Comparison of ENCODE assay signal across 8 cellular contexts in the genomic region with DNA sequence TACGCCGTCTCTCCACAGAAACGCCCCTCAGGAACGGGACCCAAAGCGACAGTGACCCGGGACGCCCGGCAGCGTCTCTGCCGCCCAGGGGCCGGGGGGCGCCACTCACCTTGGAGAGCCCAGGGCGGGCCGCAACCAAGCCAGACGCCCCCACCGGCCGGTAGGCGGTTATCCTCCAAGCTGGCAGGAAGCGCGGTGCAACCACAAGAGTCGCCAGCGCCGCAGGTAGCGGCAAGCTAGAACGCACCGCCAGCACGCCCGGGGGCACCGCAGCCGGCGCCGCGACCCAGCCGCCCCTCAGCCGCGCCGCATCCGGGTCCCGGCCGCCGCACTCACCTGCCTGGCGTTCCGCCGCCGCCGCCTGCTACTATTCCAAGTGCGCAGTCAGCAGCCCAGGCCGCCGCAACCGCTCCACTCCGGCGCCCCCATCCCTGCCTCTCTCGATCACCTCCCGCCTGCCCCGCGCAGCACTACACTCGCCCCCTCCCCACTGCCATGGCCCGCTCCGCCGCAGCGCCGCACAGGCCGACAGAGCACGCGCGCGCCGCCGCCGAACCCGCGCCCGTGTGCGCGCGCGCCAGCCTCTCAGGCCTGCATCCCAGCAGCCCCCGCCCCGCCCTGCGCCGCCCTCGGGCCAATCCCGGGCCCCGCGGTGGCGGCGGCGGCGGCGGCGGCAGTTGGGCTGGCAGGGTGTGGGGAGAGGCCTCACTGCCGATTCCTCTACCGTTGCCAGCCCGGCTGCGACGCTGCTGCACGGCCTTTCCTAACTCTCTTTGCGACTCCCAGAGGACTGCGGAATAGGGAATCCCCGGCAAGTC. TPM values are rescaled to one million over a fixed set of nuclear protein-coding genes. Genes with fewer than 3 reads are reported as not detected.
DNase-seq lines count a peak whose midpoint lies in the region; ATAC-seq and TF ChIP-seq lines count a peak whose summit lies in the region.

Gene PIK3CB (minus strand): TSS at position 570 of the 818 bp plus-strand sequence. CDS start 75,585 bp downstream, outside the sequence.

- no peaks in the 10 kb centered on the region for H3K9me3 ChIP-seq in CD8-positive, alpha-beta T cell (ENCODE audit: low read length)
- H3K9me3 ChIP-seq in effector memory CD4-positive, alpha-beta T cell (ENCODE audit: control insufficient read depth, low read length) = no peaks in the 10 kb centered on the region
- no peaks in the 10 kb centered on the region for H3K9me3 ChIP-seq in mesodermal cell (ENCODE audit: control insufficient read depth, low read length)

- peak within 1 kb of the TSS; percentile 96 for H3K27ac Mint-ChIP-seq in CD8-positive, alpha-beta T cell

- no peaks in the 10 kb centered on the region for H3K36me3 ChIP-seq in CD8-positive, alpha-beta T cell (ENCODE audit: insufficient read depth, low read length)
- no peaks in the 10 kb centered on the region for H3K36me3 ChIP-seq in effector memory CD4-positive, alpha-beta T cell (ENCODE audit: control insufficient read depth, insufficient read depth, low read length)
- H3K36me3 ChIP-seq in mesodermal cell (ENCODE audit: control insufficient read depth, insufficient read depth, low read length) = peaks cover 4% of the 10 kb centered on the region

- intact Hi-C loops in CD8-positive, alpha-beta T cell (cut with DNase I, micrococcal nuclease) = loop anchor here (1.0 to 10.0 kb wide), 13 partner anchors 19 to 650 kb away; partner anchors contain the start of genes ARMC8 (in 2 of the 2), CEP70 (in 2 of the 2), FAIM (in 2 of the 2) and NME9 (in 1 of the 2)

- POLR2A ChIA-PET in CD8-positive, alpha-beta T cell (lab: Charles Lee) = interaction anchor here (0.7 to 1.1 kb wide), 3 partner anchors 10 to 241 kb away, joined by 3 to 6 read pairs (median 4); partner anchors contain the start of gene CEP70

- no peaks in the 10 kb centered on the region for H3K27me3 ChIP-seq in CD8-positive, alpha-beta T cell (ENCODE audit: insufficient read depth, low read length)
- H3K27me3 ChIP-seq in HL-60 (ENCODE audit: insufficient read depth, poor library complexity, severe bottlenecking) = no peaks in the 10 kb centered on the region
- H3K27me3 ChIP-seq in effector memory CD4-positive, alpha-beta T cell (replicated peaks; ENCODE audit: control insufficient read depth, insufficient read depth, low read length, poor library complexity, severe bottlenecking) = no peaks in the 10 kb centered on the region

- peak within 1 kb of the TSS; percentile 87 for H3K27ac ChIP-seq in CD8-positive, alpha-beta T cell (ENCODE audit: low read depth, low read length)
- H3K27ac ChIP-seq in HL-60 (replicated peaks) (peak within 1 kb of the TSS; percentile 93), mesodermal cell (ENCODE audit: low read depth, low read length, severe bottlenecking) (peak within 1 kb of the TSS; percentile 95)
- peak within 1 kb of the TSS; percentile 86 for H3K27ac ChIP-seq in effector memory CD4-positive, alpha-beta T cell (ENCODE audit: insufficient read depth, low read length, poor library complexity, severe bottlenecking)

- no peaks in the 10 kb centered on the region for H3K9me3 Mint-ChIP-seq in CD8-positive, alpha-beta T cell

- peaks cover 28% of the 10 kb centered on the region for H3K4me1 Mint-ChIP-seq in CD8-positive, alpha-beta T cell (ENCODE audit: low read depth)

- peak within 1 kb of the TSS; percentile 89 for H3K4me3 Mint-ChIP-seq in CD8-positive, alpha-beta T cell

- DNase-seq in CD8-positive, alpha-beta T cell = peak; percentile 71 to 93 (median 86)
- peak; percentile 52 to 91 for DNase-seq in HL-60 (ENCODE audit: low read depth in 1 of 2, low spot score in 1 of 2)
- peak; percentile 13 for DNase-seq in NK-92 (lab: John Stamatoyannopoulos, UW; ENCODE audit: unreplicated experiment)
- DNase-seq in activated CD8-positive, alpha-beta memory T cell treated with anti-CD3 and anti-CD28 coated beads for 4 hours (ENCODE audit: low read depth in 2 of 2) = peak; percentile 67 to 69
- peak; percentile 70 to 76 (median 72) for DNase-seq in effector memory CD4-positive, alpha-beta T cell
- DNase-seq in stimulated activated CD8-positive, alpha-beta memory T cell treated with anti-CD3 and anti-CD28 coated beads, Interleukin-15, amount 100 ng/mL, for 4 hours (ENCODE audit: low read depth in 2 of 2) = peak; percentile 70

- CTCF ChIA-PET in CD8-positive, alpha-beta T cell (lab: Charles Lee) = interaction anchor here (0.7 to 3.7 kb wide), 3 partner anchors 67 to 81 kb away, joined by 3 to 19 read pairs (median 3); no protein-coding TSS in a partner anchor

- peak; percentile 86 for ATAC-seq in CD8-positive, alpha-beta T cell
- peak; percentile 91 for ATAC-seq in GM19452 (IDR thresholded peaks at IDR 0.05; ENCODE audit: unreplicated experiment)

- H3K4me3 ChIP-seq in CD8-positive, alpha-beta T cell (ENCODE audit: low read depth, low read length) = peak within 1 kb of the TSS; percentile 86
- H3K4me3 ChIP-seq in HL-60 (replicated peaks; ENCODE audit: insufficient read depth, low read length) (peak within 1 kb of the TSS; percentile 91), mesodermal cell (ENCODE audit: extremely low read depth, insufficient read depth, low read length, poor library complexity, severe bottlenecking) (peak within 1 kb of the TSS; percentile 65)
- H3K4me3 ChIP-seq in effector memory CD4-positive, alpha-beta T cell (ENCODE audit: insufficient read depth, low read depth, low read length, poor library complexity, severe bottlenecking) = peak within 1 kb of the TSS; percentile 83

- no peak for TF ChIP-seq CTCF in CD8-positive, alpha-beta T cell (IDR thresholded peaks at IDR 0.05)
- TF ChIP-seq CTCF in HL-60 (IDR thresholded peaks at IDR 0.05; ENCODE audit: insufficient read depth, low read length) = no peak

- H3K27me3 Mint-ChIP-seq in CD8-positive, alpha-beta T cell (ENCODE audit: low read depth) = no peaks in the 10 kb centered on the region

- H3K4me1 ChIP-seq in CD8-positive, alpha-beta T cell (ENCODE audit: insufficient read depth, low read length) = peaks cover 12% of the 10 kb centered on the region
- peaks cover 12% of the 10 kb centered on the region for H3K4me1 ChIP-seq in effector memory CD4-positive, alpha-beta T cell (ENCODE audit: control insufficient read depth, insufficient read depth, low read length, poor library complexity, severe bottlenecking)
- H3K4me1 ChIP-seq in mesodermal cell (ENCODE audit: control insufficient read depth, insufficient read depth, low read length, poor library complexity, severe bottlenecking) = no peaks in the 10 kb centered on the region

- peaks cover 14% of the 10 kb centered on the region for H3K36me3 Mint-ChIP-seq in CD8-positive, alpha-beta T cell

- 0% methylated on average over 50 to 87 of the region's 100 CpGs for WGBS in mesodermal cell (ENCODE audit: insufficient coverage in 2 of 2), 2 experiments

RNA-seq across cellular contexts. Expression of gene PIK3CB, which starts in this region (rescaled TPM):
- total RNA-seq in CD8-positive, alpha-beta T cell = 10 to 100 TPM; 14.7 to 15.0 TPM
- 12.8 TPM for polyA plus RNA-seq in mesodermal cell (2013, experiment 1 of 2)
- polyA plus RNA-seq in mesodermal cell (2013, experiment 2 of 2) = 11.5 TPM

Comparison
In these comparisons a context has a peak if more than half of its experiments do, and no peak if none do; other contexts are left out.
1. Peak in every context shown above with its lines: DNase-seq, ATAC-seq, H3K4me3 ChIP-seq and H3K27ac ChIP-seq.
2. DNase-seq: peak in every context shown above with its lines; median percentile 86 in CD8-positive, alpha-beta T cell; 72 in effector memory CD4-positive, alpha-beta T cell; 72 in HL-60; 70 in stimulated activated CD8-positive, alpha-beta memory T cell treated with anti-CD3 and anti-CD28 coated beads, Interleukin-15, amount 100 ng/mL, for 4 hours; 68 in activated CD8-positive, alpha-beta memory T cell treated with anti-CD3 and anti-CD28 coated beads for 4 hours; 13 in NK-92.